In the genomic region with DNA sequence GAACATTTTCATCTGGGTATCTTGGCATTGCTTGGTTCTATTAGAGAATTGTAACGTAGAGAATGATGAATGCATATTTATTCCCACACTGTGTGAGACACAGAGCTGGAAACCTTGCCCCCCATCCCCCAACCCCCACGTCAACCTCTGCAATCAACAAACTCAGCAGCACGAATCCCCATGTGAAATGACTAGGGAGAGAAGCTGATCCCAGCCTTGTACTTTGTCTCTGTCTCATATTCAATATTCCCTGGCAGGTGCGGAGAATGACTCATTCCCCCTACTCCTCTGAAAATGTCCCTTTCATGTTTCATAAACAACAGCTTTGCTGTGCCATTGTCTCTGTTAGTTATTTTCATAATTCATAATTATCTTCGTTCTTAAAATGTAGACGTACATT, we compare ENCODE assay signal across 18 cellular contexts.
"Had no signal": no experiment of that assay in that cellular context is flagged by ENCODE, and none has a peak within 500 bp of the region (broad histone marks: within the 10 kb centered on the region; RNA-seq: fewer than 3 reads in every experiment).

No MANE protein-coding gene starts in this region.

- H3K4me1 Mint-ChIP-seq: activated CD4-positive, alpha-beta T cell treated with anti-CD3 and anti-CD28 coated beads, Interleukin-2, amount 10 ng/mL, durations not matched to agents 24 days and 14 days had no signal

- H3K27me3 Mint-ChIP-seq: activated CD4-positive, alpha-beta T cell treated with anti-CD3 and anti-CD28 coated beads, Interleukin-2, amount 10 ng/mL, durations not matched to agents 24 days and 14 days; activated CD8-positive, alpha-beta T cell treated with anti-CD3 and anti-CD28 coated beads for 36 hours; activated T-cell treated with anti-CD3 and anti-CD28 coated beads, Interleukin-2, amount 50 U/mL, for 24 hours had no signal

- H3K4me3 Mint-ChIP-seq: activated CD4-positive, alpha-beta T cell treated with anti-CD3 and anti-CD28 coated beads, Interleukin-2, amount 10 ng/mL, durations not matched to agents 24 days and 14 days; activated CD8-positive, alpha-beta T cell treated with anti-CD3 and anti-CD28 coated beads for 36 hours; activated naive CD4-positive, alpha-beta T cell treated with anti-CD3 and anti-CD28 coated beads for 36 hours; activated T-cell treated with anti-CD3 and anti-CD28 coated beads, Interleukin-2, amount 50 U/mL, for 24 hours; brain; nephron; stimulated activated effector memory CD8-positive, alpha-beta T cell treated with anti-CD3 and anti-CD28 coated beads, Interleukin-12 subunit alpha, Interleukin-12 subunit beta, amount 100 ng/mL, for 72 hours; type B pancreatic cell had no signal

- ATAC-seq: activated CD8-positive, alpha-beta T cell treated with anti-CD3 and anti-CD28 coated beads for 36 hours; left colon; sciatic nerve; stimulated activated effector memory CD8-positive, alpha-beta T cell treated with anti-CD3 and anti-CD28 coated beads, Interleukin-12 subunit alpha, Interleukin-12 subunit beta, amount 100 ng/mL, for 72 hours had no signal

- DNase-seq: activated CD4-positive, alpha-beta T cell treated with anti-CD3 and anti-CD28 coated beads, Interleukin-2, amount 10 ng/mL, durations not matched to agents 24 days and 14 days; activated CD8-positive, alpha-beta T cell treated with anti-CD3 and anti-CD28 coated beads for 36 hours; activated naive CD4-positive, alpha-beta T cell treated with anti-CD3 and anti-CD28 coated beads for 36 hours; activated T-cell treated with anti-CD3 and anti-CD28 coated beads, Interleukin-2, amount 50 U/mL, for 24 hours; central memory CD4-positive, alpha-beta T cell; foreskin fibroblast; glutamatergic neuron; islet precursor cell; left colon; midbrain; stimulated activated CD4-positive, alpha-beta T cell treated with anti-CD3 and anti-CD28 coated beads, Interleukin-4, amount 100 ng/mL, for 24 hours; T-helper 9 cell; testis had no signal

- H3K36me3 Mint-ChIP-seq: brain; stimulated activated effector memory CD8-positive, alpha-beta T cell treated with anti-CD3 and anti-CD28 coated beads, Interleukin-12 subunit alpha, Interleukin-12 subunit beta, amount 100 ng/mL, for 72 hours had no signal
